ENCODE assay signal across 15 cellular contexts in genomic region chr15:63991706-63992105, GRCh38. TPM values are rescaled to one million over a fixed set of nuclear protein-coding genes. Genes with fewer than 3 reads are reported as not detected.
DNase-seq lines count a peak whose midpoint lies in the region; ATAC-seq, FAIRE-seq and TF ChIP-seq lines count a peak whose summit lies in the region.
"Had no signal": no experiment of that assay in that cellular context is flagged by ENCODE, and none has a peak within 500 bp of the region (broad histone marks: within the 10 kb centered on the region; RNA-seq: fewer than 3 reads in every experiment).

No MANE protein-coding gene starts in this region.

- H3K4me3 ChIP-seq in A673 (ENCODE audit: low read depth, low read length, poor library complexity, severe bottlenecking) = no peak overlapping the region
- 0 out of 2 replicates have a peak overlapping the region, but pooled peaks have one; percentile 29 for H3K4me3 ChIP-seq in GM12878
- no peak overlapping the region for H3K4me3 ChIP-seq in aorta (ENCODE audit: low read length in 2 of 2)

- no peak for TF ChIP-seq RAD21 in GM12878 (IDR thresholded peaks at IDR 0.05; ENCODE audit: insufficient read depth, low read depth, low read length)

- peaks cover 5% of the 10 kb centered on the region; the same call in 1 of the 2 replicates for H3K79me2 ChIP-seq in GM12878 (ENCODE audit: control insufficient read depth, insufficient read depth, low read length)

- peak overlapping the region; percentile 78 for H3K4me2 ChIP-seq in GM12878 (ENCODE audit: control insufficient read depth, insufficient read depth)

- RAD21 ChIA-PET in GM12878 (lab: Charles Lee; ENCODE audit: unreplicated experiment) = interaction anchor here (1.0 to 10.8 kb wide), 4 partner anchors 9 to 56 kb away, joined by 3 to 104 read pairs (median 4); partner anchors contain the start of gene DAPK2

- H3K27ac ChIP-seq in A673 (ENCODE audit: low read depth, low read length, poor library complexity, severe bottlenecking) (peak overlapping the region; percentile 60), GM12878 (ENCODE audit: control insufficient read depth, insufficient read depth) (peak overlapping the region; percentile 88), aorta (ENCODE audit: low read depth in 1 of 2, low read length in 2 of 2) (no peak overlapping the region)

- 0% methylated on average over 3 of the region's 3 CpGs for WGBS in GM12878 (ENCODE audit: insufficient coverage, insufficient replicate concordance, low lambda C conversion rate, missing lambda C conversion rate)
- 72 to 93% methylated on average over 3 of the region's 3 CpGs for WGBS in aorta, 2 donors

- H4K20me1 ChIP-seq in GM12878 (ENCODE audit: control insufficient read depth, insufficient read depth) = no peaks in the 10 kb centered on the region

- in situ Hi-C loops in GM12878 (cut with MboI) = no loop called here

- CTCF ChIA-PET in A673 (lab: Charles Lee) (no interaction called here), GM12878 (lab: Yijun Ruan, JAX) (interaction anchor here (0.6 to 7.7 kb wide), 10 partner anchors 18 to 239 kb away, joined by 3 to 61 read pairs (median 4); partner anchors contain the start of gene DAPK2)

- H2AFZ ChIP-seq in GM12878 (ENCODE audit: control insufficient read depth, low read depth, low read length) = no peak overlapping the region

- DNase-seq in A673 (ENCODE audit: low spot score) (no peak), GM12878 (ENCODE audit: low read depth, low spot score) (no peak), myocyte (ENCODE audit: low read depth) (peak; percentile 84), hepatic stellate cell (ENCODE audit: low spot score) (no peak), DMS 273 (lab: John Stamatoyannopoulos, UW; ENCODE audit: unreplicated experiment) (no peak), aorta (no peak)
- DNase-seq in stimulated activated CD4-positive, alpha-beta T cell treated with anti-CD3 and anti-CD28 coated beads, Interleukin-2, amount 100 ng/mL, for 24 hours = no peak
- DNase-seq: activated effector memory CD4-positive, alpha-beta T cell treated with anti-CD3 and anti-CD28 coated beads, Interleukin-2, amount 50 U/mL, for 16 hours; central memory CD4-positive, alpha-beta T cell; endodermal cell; NCI-H2081 treated with DMSO at 0.1 percent for 48 hours; OCI-M1; stimulated activated naive CD4-positive, alpha-beta T cell; T1000 had no signal

- SMC1A ChIA-PET in GM12878 (lab: Charles Lee; ENCODE audit: uncharacterized antibody, unreplicated experiment) = interaction anchor here (1.0 to 3.0 kb wide), 13 partner anchors 8 to 240 kb away, joined by 3 to 12 read pairs (median 5); partner anchors contain the start of gene DAPK2

- H3K9ac ChIP-seq in GM12878 (ENCODE audit: control insufficient read depth, insufficient read depth, low read length) = peak overlapping the region; percentile 28; the same call in 1 of the 2 replicates

- H3K9me3 ChIP-seq in A673 (ENCODE audit: low read depth, low read length, poor library complexity, severe bottlenecking) (no peaks in the 10 kb centered on the region), GM12878 (replicated peaks; ENCODE audit: control insufficient read depth, insufficient read depth, low read length) (no peaks in the 10 kb centered on the region), aorta (ENCODE audit: control insufficient read depth, low read length) (no peaks in the 10 kb centered on the region)

- BruUV-seq in A673 (replicated peaks; lab: Mats Ljungman, UMichigan) (no TSS peak), GM12878 (replicated peaks; lab: Mats Ljungman, UMichigan) (no TSS peak)

- no peaks in the 10 kb centered on the region for H3K36me3 ChIP-seq in A673 (ENCODE audit: insufficient read depth, low read length, poor library complexity, severe bottlenecking)
- H3K36me3 ChIP-seq in GM12878 (ENCODE audit: control insufficient read depth in 2 of 2, insufficient read depth in 2 of 2, low read length in 1 of 2) = no peaks in the 10 kb centered on the region; a peak in 1 of 4 replicates
- H3K36me3 ChIP-seq in aorta (ENCODE audit: control insufficient read depth in 1 of 2, insufficient read depth in 2 of 2, low read length in 1 of 2) = no peaks in the 10 kb centered on the region

- H3K27me3 ChIP-seq in A673 (replicated peaks; ENCODE audit: insufficient read depth, low read depth, low read length, poor library complexity) (no peaks in the 10 kb centered on the region), GM12878 (replicated peaks in 1 of 2; ENCODE audit: control insufficient read depth in 2 of 2, insufficient read depth in 2 of 2, low read length in 1 of 2) (no peaks in the 10 kb centered on the region), aorta (ENCODE audit: control insufficient read depth in 1 of 2, insufficient read depth in 2 of 2, low read length in 1 of 2) (no peaks in the 10 kb centered on the region)

- POLR2A ChIA-PET in A673 (lab: Charles Lee; ENCODE audit: low non-redundant PET) (no interaction called here), GM12878 (lab: Charles Lee) (interaction anchor here (0.6 kb wide), 1 partner anchor 64 kb away, joined by 3 read pairs; no protein-coding TSS in a partner anchor)

- intact Hi-C loops in A673 (cut with micrococcal nuclease; ENCODE audit: unreplicated experiment) (no loop called here), GM12878 (cut with micrococcal nuclease; ENCODE audit: unreplicated experiment) (no loop called here), aorta (cut with DNase I) (no loop called here)

- TF ChIP-seq CTCF in A673 (conservative IDR thresholded peaks at IDR 0.05; ENCODE audit: low read depth, low read length) (no peak), GM12878 (IDR thresholded peaks at IDR 0.05 in 2 of 3, conservative IDR thresholded peaks at IDR 0.05 in 1 of 3; ENCODE audit: control insufficient read depth in 2 of 3, extremely low read depth in 1 of 3, insufficient read depth in 1 of 3, low read depth in 3 of 3, low read length in 3 of 3) (no peak)

- FAIRE-seq in GM12878 (lab: Jason Lieb, UNC) = peak; percentile 61

- TF ChIP-seq POLR2A in GM12878 (IDR thresholded peaks at IDR 0.05; ENCODE audit: low read depth, low read length) = no peak

- ATAC-seq in GM21529 (IDR thresholded peaks at IDR 0.05; ENCODE audit: unreplicated experiment) = peak; percentile 43
- ATAC-seq in GM12878 = peak; percentile 30
- ATAC-seq in aorta (ENCODE audit: low FRiP score) = no peak

- H3K4me1 ChIP-seq in A673 (ENCODE audit: insufficient read depth, low read length, poor library complexity, severe bottlenecking) = peaks cover 33% of the 10 kb centered on the region
- peaks cover 67% of the 10 kb centered on the region for H3K4me1 ChIP-seq in GM12878 (ENCODE audit: control insufficient read depth, insufficient read depth, low read length)
- H3K4me1 ChIP-seq in aorta (ENCODE audit: control insufficient read depth in 1 of 2, insufficient read depth in 2 of 2, low read length in 2 of 2) = no peaks in the 10 kb centered on the region

- no peak for TF ChIP-seq EP300 in GM12878 (IDR thresholded peaks at IDR 0.05; ENCODE audit: borderline replicate concordance in 1 of 2, control insufficient read depth in 1 of 2, low read depth in 2 of 2, low read length in 2 of 2)

TF ChIP-seq in GM12878, 131 proteins besides CTCF, POLR2A, EP300 and RAD21 (continues in another document):
- TF ChIP-seq KAT2A (conservative IDR thresholded peaks at IDR 0.05; ENCODE audit: control insufficient read depth, low read depth, low read length) = no peak
- TF ChIP-seq TARDBP (IDR thresholded peaks at IDR 0.05; ENCODE audit: borderline replicate concordance) = no peak
- no peak for TF ChIP-seq SMAD5 (IDR thresholded peaks at IDR 0.05; ENCODE audit: low read depth)
- TF ChIP-seq MAX (IDR thresholded peaks at IDR 0.05; ENCODE audit: low read depth, low read length) = no peak
- TF ChIP-seq HDAC6 (IDR thresholded peaks at IDR 0.05; ENCODE audit: unreplicated experiment) = no peak
- TF ChIP-seq CHD1 (IDR thresholded peaks at IDR 0.05; ENCODE audit: low read depth, low read length) = no peak

RNA-seq across cellular contexts. Expression of gene DAPK2, which starts 54.6 kb away (rescaled TPM):
- 15.7 and 19.2 TPM in 2 replicates for total RNA-seq in A673 (2021)
- 20.9 and 25.3 TPM in 2 replicates for total RNA-seq in GM12878 (2013; cell fraction: nucleolus; rRNA removed)
- 5.4 and 8.4 TPM in 2 replicates for total RNA-seq in GM12878 (2014; rRNA removed)
- total RNA-seq in GM12878 (2014; rRNA removed; fragmentation: Illumina TruSeq; extraction: Trizol) = 3.8 and 4.8 TPM in 2 replicates
- total RNA-seq in GM12878 (2021) = 5.6 and 5.9 TPM in 2 replicates
- polyA plus RNA-seq in GM12878 (2011; ENCODE audit: low read depth) = 2.9 TPM
- 2.9 and 4.3 TPM in 2 replicates for polyA plus RNA-seq in GM12878 (2011; rRNA removed)
- polyA plus RNA-seq in GM12878 (2011; cell fraction: cytosol; rRNA removed) = 5.8 and 7.7 TPM in 2 replicates
- polyA plus RNA-seq in GM12878 (2011; cell fraction: nucleus; rRNA removed) = 14.9 and 15.7 TPM in 2 replicates
- polyA plus RNA-seq in GM12878 (2012) = 6.3 and 6.4 TPM in 2 replicates
- 3.4 and 6.1 TPM in 2 replicates for polyA plus RNA-seq in GM12878 (2014; fragmentation: Illumina TruSeq; extraction: Trizol)
- under 1 TPM; 0.69 to 0.75 TPM for polyA plus RNA-seq in GM12878 (2014; fragmentation: Nextera tagmentation; extraction: Ambion mirVana)
- polyA plus RNA-seq in GM12878 (2014; rRNA removed) = 5.5 and 6.6 TPM in 2 replicates
- polyA plus RNA-seq in GM12878 (2016; fragmentation: Nextera tagmentation; extraction: Ambion mirVana) = 1 to 10 TPM; 3.3 to 4.4 TPM
- polyA minus RNA-seq in GM12878 (2011; rRNA and poly(A)+ RNA removed) = 3.6 and 6.2 TPM in 2 replicates
- polyA minus RNA-seq in GM12878 (2011; cell fraction: cytosol; rRNA and poly(A)+ RNA removed) = 1.6 and 3.8 TPM in 2 replicates
- polyA minus RNA-seq in GM12878 (2011; cell fraction: nucleus; rRNA and poly(A)+ RNA removed) = 3.6 and 6.7 TPM in 2 replicates
- 0.21 and 0.53 TPM in 2 replicates for total RNA-seq in myocyte
- polyA plus RNA-seq in myocyte (2012) = 1.6 TPM
- 1 to 10 TPM; 6.0 to 8.0 TPM for total RNA-seq in aorta
- polyA plus RNA-seq in aorta = 1 to 10 TPM; 2.0 to 8.1 TPM

Comparison
In these comparisons a context has a peak if more than half of its experiments do, and no peak if none do; other contexts are left out.
1. H3K27ac ChIP-seq: peak in A673 (single experiment) and GM12878 (single experiment); none in aorta (0 of 2).